8 cellular contexts compared by ENCODE assay signal in the genomic region with DNA sequence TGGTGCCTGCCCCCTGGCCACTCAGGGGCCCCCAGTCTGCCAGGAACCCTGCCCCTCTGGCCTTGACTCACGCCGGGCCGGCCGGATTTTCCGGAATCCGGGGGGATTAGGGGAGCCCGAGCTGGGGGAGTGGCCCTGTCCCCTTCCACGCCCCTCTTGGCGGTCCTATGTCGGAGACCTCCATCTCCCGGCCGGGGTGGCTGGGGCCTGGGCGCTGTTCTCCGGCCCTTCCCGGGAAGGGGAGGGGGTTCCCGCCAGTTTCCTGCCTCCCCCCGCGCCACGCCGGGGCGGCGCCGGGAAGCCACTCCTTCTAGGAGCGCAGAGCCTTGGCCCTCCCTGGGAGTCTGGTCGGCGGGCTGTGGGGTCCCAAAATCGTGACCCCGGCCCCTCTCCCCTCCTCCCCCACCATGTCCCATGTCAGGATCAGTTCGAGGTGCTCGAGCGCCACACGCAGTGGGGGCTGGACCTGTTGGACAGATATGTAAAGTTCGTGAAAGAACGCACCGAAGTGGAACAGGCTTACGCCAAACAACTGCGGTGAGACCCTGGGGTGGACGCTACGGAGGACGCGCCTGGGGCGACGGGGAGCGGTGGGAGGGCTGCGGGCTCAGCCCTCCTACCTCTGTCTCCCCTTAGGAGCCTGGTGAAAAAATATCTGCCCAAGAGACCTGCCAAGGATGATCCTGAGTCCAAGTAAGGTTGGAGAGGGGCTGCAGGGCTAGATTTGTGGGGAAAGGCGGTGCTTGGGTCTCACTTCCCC. TPM values are rescaled to one million over a fixed set of nuclear protein-coding genes. Genes with fewer than 3 reads are reported as not detected.
A peak's percentile ranks its signal among the peaks of the same experiment; 100 is the strongest.
DNase-seq lines count a peak whose midpoint lies in the region; ATAC-seq and TF ChIP-seq lines count a peak whose summit lies in the region.

No MANE protein-coding gene starts in this region.

- peak overlapping the region; percentile 84 for H3K4ac ChIP-seq in IMR-90 (ENCODE audit: low read depth, low read length)

- no peaks in the 10 kb centered on the region for H3K27me3 Mint-ChIP-seq in Calu3 (ENCODE audit: unreplicated experiment)

- H3K36me3 Mint-ChIP-seq in Calu3 (ENCODE audit: insufficient read depth, unreplicated experiment) = peaks cover 97% of the 10 kb centered on the region
- H3K36me3 Mint-ChIP-seq in activated naive CD4-positive, alpha-beta T cell treated with anti-CD3 and anti-CD28 coated beads, Interleukin-2, amount 50 U/mL, for 72 hours = peaks cover 19 to 26% of the 10 kb centered on the region in 2 donors

- peak overlapping the region; percentile 99 for H2AK9ac ChIP-seq in IMR-90 (replicated peaks; ENCODE audit: low read depth, low read length, poor library complexity)

- no peaks in the 10 kb centered on the region for H3K27me3 ChIP-seq in IMR-90 (ENCODE audit: control insufficient read depth, insufficient read depth, low read length)

- H2BK20ac ChIP-seq in IMR-90 (ENCODE audit: low read depth, low read length) = no peak overlapping the region

- no peak overlapping the region for H2BK120ac ChIP-seq in IMR-90 (ENCODE audit: low read depth, low read length)

- peak overlapping the region; percentile 87 for H3K27ac ChIP-seq in IMR-90 (ENCODE audit: insufficient read depth, low read length)

- H3K9me3 ChIP-seq in IMR-90 (ENCODE audit: control insufficient read depth, insufficient read depth, low read length) = no peaks in the 10 kb centered on the region

- H3K9me3 Mint-ChIP-seq in Calu3 (ENCODE audit: low read depth, unreplicated experiment) = no peaks in the 10 kb centered on the region
- H3K9me3 Mint-ChIP-seq in activated naive CD4-positive, alpha-beta T cell treated with anti-CD3 and anti-CD28 coated beads, Interleukin-2, amount 50 U/mL, for 72 hours = no peaks in the 10 kb centered on the region

- 0 out of 3 replicates have a peak overlapping the region, but pooled peaks have one; percentile 10 for H2BK15ac ChIP-seq in IMR-90 (ENCODE audit: low read depth, low read length)

- peak overlapping the region; percentile 48 for H3K18ac ChIP-seq in IMR-90 (ENCODE audit: low read depth, low read length)

- POLR2A ChIA-PET in IMR-90 (lab: Charles Lee; ENCODE audit: unreplicated experiment) = no interaction called here

- no TSS peak for BruUV-seq in Calu3 (replicated peaks; lab: Mats Ljungman, UMichigan)
- BruUV-seq in IMR-90 (replicated peaks; lab: Mats Ljungman, UMichigan) = no TSS peak

- no peak for TF ChIP-seq POLR2A in IMR-90 (IDR thresholded peaks at IDR 0.05; ENCODE audit: low read depth, low read length)

- dilution Hi-C loops in IMR-90 (cut with HindIII; ENCODE audit: low sequenced_read_pairs, unreplicated experiment) = no loop called here

- CTCF ChIA-PET in Calu3 (lab: Charles Lee) (interaction anchor here (0.5 kb wide), 1 partner anchor 34 kb away, joined by 4 read pairs; no protein-coding TSS in a partner anchor), IMR-90 (lab: Yijun Ruan, JAX) (no interaction called here)

- 0% methylated on average over 2 of the region's 46 CpGs; no CpG with 5 or more reads in 1 of the 2 experiments for WGBS in IMR-90 (ENCODE audit: extremely low coverage in 2 of 2, insufficient read length in 1 of 2), 2 experiments

- H2AK5ac ChIP-seq in IMR-90 (ENCODE audit: low read depth, low read length) = peak overlapping the region; percentile 82

- in situ Hi-C loops in IMR-90 (cut with MboI; ENCODE audit: low sequenced_read_pairs) = no loop called here

- H2AFZ ChIP-seq in IMR-90 (replicated peaks; ENCODE audit: low read length, poor library complexity) = peak overlapping the region; percentile 90

- peaks cover 41% of the 10 kb centered on the region for H3K4me1 Mint-ChIP-seq in Calu3 (ENCODE audit: low read depth, unreplicated experiment)

- H3K56ac ChIP-seq in IMR-90 (ENCODE audit: extremely low read depth, insufficient read depth, low read length) = peak overlapping the region; percentile 69

- peaks cover 19% of the 10 kb centered on the region for H3K36me3 ChIP-seq in IMR-90 (ENCODE audit: control insufficient read depth, insufficient read depth, low read length)

- peak overlapping the region; percentile 73 for H3K14ac ChIP-seq in IMR-90 (replicated peaks; ENCODE audit: low read depth, low read length)

- peak overlapping the region; percentile 69; the same call in 1 of the 2 replicates for H3K23ac ChIP-seq in IMR-90 (ENCODE audit: low read depth, low read length)

- peak overlapping the region; percentile 52 for H4K91ac ChIP-seq in IMR-90 (ENCODE audit: insufficient read depth, low read depth, low read length)

- H3K4me2 ChIP-seq in IMR-90 (ENCODE audit: low read depth, low read length) = peak overlapping the region; percentile 89

- H4K20me1 ChIP-seq in IMR-90 (ENCODE audit: insufficient read depth, low read length) = 0 out of 2 replicates have a peak, but pooled peaks cover 4% of the 10 kb centered on the region

- H3K4me3 ChIP-seq in IMR-90 (ENCODE audit: insufficient read depth, low read depth, low read length) = peak overlapping the region; percentile 93

- no peak for TF ChIP-seq RAD21 in IMR-90 (IDR thresholded peaks at IDR 0.05; ENCODE audit: low read length)

- peaks cover 39% of the 10 kb centered on the region for H3K4me1 ChIP-seq in IMR-90 (ENCODE audit: control insufficient read depth, insufficient read depth, low read length)

- intact Hi-C loops in Calu3 (cut with micrococcal nuclease; ENCODE audit: unreplicated experiment) = no loop called here
- intact Hi-C loops in IMR-90 (cut with micrococcal nuclease) = no loop called here
- intact Hi-C loops in left ventricle myocardium superior (cut with micrococcal nuclease) = no loop called here

- DNase-seq in Calu3 (peak; percentile 65), IMR-90 (peak; percentile 19), left ventricle myocardium superior (peak; percentile 78), retina (peak; percentile 53), DMS 273 treated with DMSO at 0.1 percent for 48 hours (lab: John Stamatoyannopoulos, UW) (no peak), cortex of kidney (lab: John Stamatoyannopoulos, UW) (no peak)
- peak in 1 of 2 donors; percentile 83 for DNase-seq in activated naive CD4-positive, alpha-beta T cell treated with anti-CD3 and anti-CD28 coated beads, Interleukin-2, amount 50 U/mL, for 72 hours (ENCODE audit: low spot score in 2 of 2)

- peak overlapping the region in 1 of 2 experiments; percentile 71; a peak in 1 of 4 replicates for H4K8ac ChIP-seq in IMR-90 (ENCODE audit: low read depth in 2 of 2, low read length in 2 of 2)

- H3K9me1 ChIP-seq in IMR-90 (ENCODE audit: insufficient read depth, low read length) = peaks cover 7% of the 10 kb centered on the region; the same call in 1 of the 2 replicates

- H3K79me1 ChIP-seq in IMR-90 (ENCODE audit: low read depth in 1 of 2, low read length in 2 of 2) = peaks cover 9 to 61% of the 10 kb centered on the region in 2 experiments

- peak overlapping the region; percentile 71 for H2BK5ac ChIP-seq in IMR-90 (ENCODE audit: low read depth, low read length, poor library complexity, severe bottlenecking)

- peak overlapping the region; percentile 32; the same call in 1 of the 2 replicates for H4K5ac ChIP-seq in IMR-90 (ENCODE audit: low read depth, low read length)

- ATAC-seq in IMR-90 (ENCODE audit: low read depth) (no peak), left ventricle myocardium superior (no peak), HG02678 (IDR thresholded peaks at IDR 0.05; ENCODE audit: unreplicated experiment) (no peak)
- peak in 1 of 2 donors; percentile 10 for ATAC-seq in activated naive CD4-positive, alpha-beta T cell treated with anti-CD3 and anti-CD28 coated beads, Interleukin-2, amount 50 U/mL, for 72 hours

- peak overlapping the region; percentile 72 for H3K27ac Mint-ChIP-seq in Calu3 (ENCODE audit: unreplicated experiment)
- peak overlapping the region; percentile 75 to 88 for H3K27ac Mint-ChIP-seq in activated naive CD4-positive, alpha-beta T cell treated with anti-CD3 and anti-CD28 coated beads, Interleukin-2, amount 50 U/mL, for 72 hours

- H3K4me3 Mint-ChIP-seq in Calu3 (ENCODE audit: low read depth, unreplicated experiment) = peak overlapping the region; percentile 88

- TF ChIP-seq CTCF in Calu3 (IDR thresholded peaks at IDR 0.05; ENCODE audit: unreplicated experiment) = no peak
- no peak for TF ChIP-seq CTCF in IMR-90 (conservative IDR thresholded peaks at IDR 0.05; ENCODE audit: low read depth, low read length)

- H3K9ac ChIP-seq in IMR-90 (ENCODE audit: low read depth, low read length) = peak overlapping the region; percentile 82

RNA-seq across cellular contexts. Expression of gene TRIP10, which starts 1.3 kb away (rescaled TPM):
- total RNA-seq in Calu3 (2022) (86.0 and 95.8 TPM in 2 replicates), IMR-90 (2012; rRNA removed) (32.8 and 39.1 TPM in 2 replicates), left ventricle myocardium superior (151 TPM)
- polyA plus RNA-seq in IMR-90 (2012; rRNA removed) = 47.0 and 50.7 TPM in 2 replicates
- 36.1 and 37.6 TPM in 2 replicates for polyA plus RNA-seq in IMR-90 (2012; cell fraction: cytosol; rRNA removed)
- polyA plus RNA-seq in IMR-90 (2012; cell fraction: nucleus; rRNA removed; ENCODE audit: low replicate concordance) = 167 and 251 TPM in 2 replicates
- 100 to 1,000 TPM in 1 of 2 donors, 10 to 100 TPM in 1; 47.1 to 109 TPM for total RNA-seq in activated naive CD4-positive, alpha-beta T cell treated with anti-CD3 and anti-CD28 coated beads, Interleukin-2, amount 50 U/mL, for 72 hours

RNA-seq across cellular contexts. Expression of gene GPR108, which starts 3.4 kb away (rescaled TPM):
- 67.7 and 69.0 TPM in 2 replicates for total RNA-seq in Calu3 (2022)
- 17.5 and 28.0 TPM in 2 replicates for total RNA-seq in IMR-90 (2012; rRNA removed)
- polyA plus RNA-seq in IMR-90 (2012; rRNA removed) = 38.9 and 44.2 TPM in 2 replicates
- 31.9 and 52.0 TPM in 2 replicates for polyA plus RNA-seq in IMR-90 (2012; cell fraction: cytosol; rRNA removed)
- 107 and 192 TPM in 2 replicates for polyA plus RNA-seq in IMR-90 (2012; cell fraction: nucleus; rRNA removed; ENCODE audit: low replicate concordance)
- total RNA-seq in activated naive CD4-positive, alpha-beta T cell treated with anti-CD3 and anti-CD28 coated beads, Interleukin-2, amount 50 U/mL, for 72 hours = 10 to 100 TPM; 45.4 to 91.8 TPM
- total RNA-seq in left ventricle myocardium superior = 28.1 TPM

RNA-seq across cellular contexts. Expression of gene C3, which starts 20.3 kb away (rescaled TPM):
- 517 and 658 TPM in 2 replicates for total RNA-seq in Calu3 (2022)
- total RNA-seq in IMR-90 (2012; rRNA removed) = 0.28 TPM in 1 of 2 replicates, not detected in the other
- 0.36 and 0.53 TPM in 2 replicates for polyA plus RNA-seq in IMR-90 (2012; rRNA removed)
- polyA plus RNA-seq in IMR-90 (2012; cell fraction: cytosol; rRNA removed) = 0.08 and 0.47 TPM in 2 replicates
- 0.40 and 0.99 TPM in 2 replicates for polyA plus RNA-seq in IMR-90 (2012; cell fraction: nucleus; rRNA removed; ENCODE audit: low replicate concordance)
- total RNA-seq in activated naive CD4-positive, alpha-beta T cell treated with anti-CD3 and anti-CD28 coated beads, Interleukin-2, amount 50 U/mL, for 72 hours = under 1 TPM; 0.54 to 0.84 TPM
- 398 TPM for total RNA-seq in left ventricle myocardium superior

RNA-seq across cellular contexts. Expression of gene SH2D3A, which starts 26.5 kb away (rescaled TPM):
- total RNA-seq in Calu3 (2022) (62.0 and 64.0 TPM in 2 replicates), IMR-90 (2012; rRNA removed) (under 0.01 TPM in 1 of 2 replicates, not detected in the other), left ventricle myocardium superior (0.15 TPM)
- 0.09 TPM in 2 replicates for polyA plus RNA-seq in IMR-90 (2012; rRNA removed)
- 0.03 TPM in 1 of 2 replicates, not detected in the other for polyA plus RNA-seq in IMR-90 (2012; cell fraction: cytosol; rRNA removed)
- polyA plus RNA-seq in IMR-90 (2012; cell fraction: nucleus; rRNA removed; ENCODE audit: low replicate concordance) = 0.15 and 0.17 TPM in 2 replicates
- 10 to 100 TPM; 16.4 to 33.0 TPM for total RNA-seq in activated naive CD4-positive, alpha-beta T cell treated with anti-CD3 and anti-CD28 coated beads, Interleukin-2, amount 50 U/mL, for 72 hours

RNA-seq across cellular contexts. Expression of gene VAV1, which starts 31.7 kb away (rescaled TPM):
- total RNA-seq in Calu3 (2022) = 0.28 and 0.37 TPM in 2 replicates
- not detected in 2 replicates for total RNA-seq in IMR-90 (2012; rRNA removed)
- polyA plus RNA-seq in IMR-90 (2012; rRNA removed) = not detected in 2 replicates
- not detected in 2 replicates for polyA plus RNA-seq in IMR-90 (2012; cell fraction: cytosol; rRNA removed)
- polyA plus RNA-seq in IMR-90 (2012; cell fraction: nucleus; rRNA removed; ENCODE audit: low replicate concordance) = not detected in 2 replicates
- 100 to 1,000 TPM in 1 of 2 donors, 10 to 100 TPM in 1; 81.5 to 121 TPM for total RNA-seq in activated naive CD4-positive, alpha-beta T cell treated with anti-CD3 and anti-CD28 coated beads, Interleukin-2, amount 50 U/mL, for 72 hours
- 2.6 TPM for total RNA-seq in left ventricle myocardium superior

Comparison
In these comparisons a context has a peak if more than half of its experiments do, and no peak if none do; other contexts are left out.
1. DNase-seq: peak in Calu3 (single experiment), IMR-90 (single experiment), left ventricle myocardium superior (single experiment) and retina (single experiment); none in DMS 273 treated with DMSO at 0.1 percent for 48 hours (single experiment) and cortex of kidney (single experiment).
2. RNA of gene C3, which starts 20.3 kb away (total RNA-seq): 517 to 658 TPM in Calu3 and 398 TPM in left ventricle myocardium superior (single experiment); 0.54 to 0.84 TPM in activated naive CD4-positive, alpha-beta T cell treated with anti-CD3 and anti-CD28 coated beads, Interleukin-2, amount 50 U/mL, for 72 hours and 0.28 TPM in IMR-90; every median in the first group is over 100 times any median in the second.